15 cellular contexts compared by ENCODE assay signal in genomic region chr14:66099931-66100330, GRCh38.
A peak's percentile ranks its signal among the peaks of the same experiment; 100 is the strongest.
DNase-seq lines count a peak whose midpoint lies in the region; ATAC-seq and TF ChIP-seq lines count a peak whose summit lies in the region.
"Had no signal": no experiment of that assay in that cellular context is flagged by ENCODE, and none has a peak within 500 bp of the region (broad histone marks: within the 10 kb centered on the region; RNA-seq: fewer than 3 reads in every experiment).

No MANE protein-coding gene starts in this region.

- H3K4me1 ChIP-seq in Peyer's patch (no peaks in the 10 kb centered on the region), hepatocyte (ENCODE audit: insufficient read depth) (peaks cover 6% of the 10 kb centered on the region)
- H3K4me1 ChIP-seq: heart right ventricle, transverse colon had no signal

- TF ChIP-seq CTCF in Peyer's patch (IDR thresholded peaks at IDR 0.05), result no peak
- no peak for TF ChIP-seq CTCF in hepatocyte (IDR thresholded peaks at IDR 0.05; ENCODE audit: poor library complexity)

- no peak overlapping the region for H3K4me3 Mint-ChIP-seq in T-helper 2 cell treated with Interferon-gamma antibody and Interleukin-4, amounts not matched to agents 5 μg/mL and 100 μg/mL, for 36 hours
- H3K4me3 Mint-ChIP-seq: CD4-positive, alpha-beta T cell had no signal

- H3K9me3 ChIP-seq in Peyer's patch (no peaks in the 10 kb centered on the region), hepatocyte (ENCODE audit: low read depth) (no peaks in the 10 kb centered on the region)
- H3K9me3 ChIP-seq: heart right ventricle, transverse colon had no signal

- 100% methylated on average over 1 of the region's 1 CpG for WGBS in hepatocyte (ENCODE audit: low lambda C conversion rate, missing lambda C conversion rate)

- H3K79me2 ChIP-seq in hepatocyte, result no peaks in the 10 kb centered on the region

- H3K4me1 Mint-ChIP-seq in T-helper 2 cell treated with Interferon-gamma antibody and Interleukin-4, amounts not matched to agents 5 μg/mL and 100 μg/mL, for 36 hours (ENCODE audit: low read depth), result peaks cover 4% of the 10 kb centered on the region

- H3K27ac ChIP-seq in Peyer's patch (no peak overlapping the region), hepatocyte (no peak overlapping the region)
- H3K27ac ChIP-seq: heart right ventricle, transverse colon had no signal

- H2AFZ ChIP-seq in hepatocyte, result no peak overlapping the region

- H3K27me3 ChIP-seq in Peyer's patch (no peaks in the 10 kb centered on the region), hepatocyte (no peaks in the 10 kb centered on the region)
- H3K27me3 ChIP-seq: transverse colon had no signal

- H4K20me1 ChIP-seq in hepatocyte (ENCODE audit: insufficient read depth, poor library complexity, severe bottlenecking), result no peaks in the 10 kb centered on the region

- H3K4me3 ChIP-seq in Peyer's patch (no peak overlapping the region), hepatocyte (no peak overlapping the region)
- H3K4me3 ChIP-seq: heart right ventricle, transverse colon had no signal

- DNase-seq in NCI-H2171 treated with DMSO at 0.1 percent for 48 hours (lab: John Stamatoyannopoulos, UW) (peak; percentile 35), NCI-H2171 (lab: John Stamatoyannopoulos, UW) (no peak), NCI-H2196 (lab: John Stamatoyannopoulos, UW; ENCODE audit: unreplicated experiment) (no peak), Peyer's patch (no peak), hepatocyte (ENCODE audit: low spot score) (no peak)
- DNase-seq in T-helper 2 cell treated with Interferon-gamma antibody and Interleukin-4, amounts not matched to agents 5 μg/mL and 100 μg/mL, for 36 hours (ENCODE audit: low spot score), result peak; percentile 12
- DNase-seq: CD4-positive, alpha-beta T cell; GDM1; heart right ventricle; kidney glomerular epithelial cell; OCI-M1; transverse colon had no signal

- H3K9me2 ChIP-seq in hepatocyte (replicated peaks; ENCODE audit: insufficient read depth), result no peaks in the 10 kb centered on the region

- H3K4me2 ChIP-seq in hepatocyte, result no peak overlapping the region

- H3K27me3 Mint-ChIP-seq in T-helper 2 cell treated with Interferon-gamma antibody and Interleukin-4, amounts not matched to agents 5 μg/mL and 100 μg/mL, for 36 hours (ENCODE audit: low read depth), result peaks cover 39% of the 10 kb centered on the region
- H3K27me3 Mint-ChIP-seq: CD4-positive, alpha-beta T cell had no signal

- H3K36me3 ChIP-seq in Peyer's patch (no peaks in the 10 kb centered on the region), hepatocyte (replicated peaks; ENCODE audit: insufficient read depth, low read depth) (no peaks in the 10 kb centered on the region)
- H3K36me3 ChIP-seq: heart right ventricle, transverse colon had no signal

- no peak overlapping the region for H3K27ac Mint-ChIP-seq in T-helper 2 cell treated with Interferon-gamma antibody and Interleukin-4, amounts not matched to agents 5 μg/mL and 100 μg/mL, for 36 hours
- H3K27ac Mint-ChIP-seq: CD4-positive, alpha-beta T cell had no signal

- peak; percentile 86 for ATAC-seq in GM18868 (IDR thresholded peaks at IDR 0.05; ENCODE audit: unreplicated experiment)
- ATAC-seq in HG02642 (IDR thresholded peaks at IDR 0.05; ENCODE audit: poor library complexity, unreplicated experiment), result peak; percentile 60
- ATAC-seq: heart right ventricle, SK-N-SH treated with all-trans-retinoic acid at 6 μM for 48 hours had no signal

- H3K9me3 Mint-ChIP-seq in T-helper 2 cell treated with Interferon-gamma antibody and Interleukin-4, amounts not matched to agents 5 μg/mL and 100 μg/mL, for 36 hours, result no peaks in the 10 kb centered on the region
- H3K9me3 Mint-ChIP-seq: CD4-positive, alpha-beta T cell had no signal

- no peak for TF ChIP-seq POLR2A in Peyer's patch (IDR thresholded peaks at IDR 0.05)

- no peaks in the 10 kb centered on the region for H3K36me3 Mint-ChIP-seq in T-helper 2 cell treated with Interferon-gamma antibody and Interleukin-4, amounts not matched to agents 5 μg/mL and 100 μg/mL, for 36 hours (ENCODE audit: low read depth)

Comparison
In these comparisons a context has a peak if more than half of its experiments do, and no peak if none do; other contexts are left out.
1. DNase-seq: peak in NCI-H2171 treated with DMSO at 0.1 percent for 48 hours (single experiment) and T-helper 2 cell treated with Interferon-gamma antibody and Interleukin-4, amounts not matched to agents 5 μg/mL and 100 μg/mL, for 36 hours (single experiment); none in NCI-H2171 (single experiment), NCI-H2196 (single experiment), Peyer's patch (0 of 3) and hepatocyte (single experiment).